ENCODE assay signal across 16 cellular contexts in the genomic region with DNA sequence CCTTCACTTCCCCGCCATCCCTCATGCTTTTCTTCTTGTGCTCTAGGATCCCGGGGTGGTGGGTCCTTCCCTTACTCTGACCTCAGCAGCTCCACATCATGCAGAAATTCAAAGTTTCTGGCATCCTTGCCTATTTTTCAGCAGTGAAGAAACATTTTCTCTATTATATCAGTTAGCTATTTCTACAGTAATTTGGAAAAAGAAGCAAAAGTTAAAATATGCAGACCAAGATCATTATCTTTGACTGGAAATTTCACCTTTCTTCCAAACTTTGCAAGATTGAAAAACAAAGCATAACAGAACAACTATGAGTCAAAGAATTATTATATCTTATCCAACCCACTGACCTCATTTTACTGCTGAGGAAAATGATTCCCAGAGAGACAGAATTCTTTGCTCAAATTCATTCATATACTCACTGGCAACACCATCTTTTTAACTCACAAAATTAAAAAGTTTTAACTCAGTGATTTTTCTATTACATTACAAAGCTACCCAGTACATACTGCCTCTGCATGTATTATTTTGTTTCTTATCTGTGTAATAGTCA. TPM values are rescaled to one million over a fixed set of nuclear protein-coding genes. Genes with fewer than 3 reads are reported as not detected.
"Had no signal": no experiment of that assay in that cellular context is flagged by ENCODE, and none has a peak within 500 bp of the region (broad histone marks: within the 10 kb centered on the region; RNA-seq: fewer than 3 reads in every experiment).

No MANE protein-coding gene starts in this region.

- H3K9me3 ChIP-seq: gastrocnemius medialis had no signal

- DNase-seq: activated CD4-positive, alpha-beta T cell treated with anti-CD3 and anti-CD28 coated beads for 36 hours; activated CD4-positive, alpha-beta T cell treated with anti-CD3 and anti-CD28 coated beads, Interleukin-2, amount 50 U/mL, for 48 hours; activated gamma-delta T cell treated with Interleukin-2 at 50 U/mL for 16 hours; activated T-cell treated with anti-CD3 and anti-CD28 coated beads for 4 hours; amygdala; effector memory CD8-positive, alpha-beta T cell; gastrocnemius medialis; head of caudate nucleus; left ventricle myocardium inferior; occipital lobe; stimulated activated CD4-positive, alpha-beta T cell treated with anti-CD3 and anti-CD28 coated beads, Interleukin-2, amount 100 ng/mL, for 48 hours had no signal

- H3K4me3 ChIP-seq: gastrocnemius medialis, left ventricle myocardium inferior, skin epidermis had no signal

- H3K4me1 ChIP-seq: gastrocnemius medialis had no signal

- ATAC-seq: effector memory CD8-positive, alpha-beta T cell had no signal

- H3K27ac ChIP-seq: epithelial cell of prostate, gastrocnemius medialis, left ventricle myocardium inferior, skin epidermis had no signal

- H3K27me3 ChIP-seq: gastrocnemius medialis had no signal

- H3K36me3 ChIP-seq: gastrocnemius medialis, left ventricle myocardium inferior had no signal

RNA-seq across cellular contexts. Expression of gene ANTXR1, which starts 40.5 kb away (rescaled TPM):
- total RNA-seq: activated naive CD4-positive, alpha-beta T cell treated with anti-CD3 and anti-CD28 coated beads, Interleukin-2, amount 50 U/mL, for 72 hours; activated T-helper 1 cell treated with anti-CD3 and anti-CD28 coated beads, Interleukin-12 subunit alpha, Interleukin-12 subunit beta, Interleukin-2, Interleukin-4 antibody, amounts not matched to agents 30 ng/mL and 10 ng/mL and 1 ng/mL, durations not matched to agents 14 hours and 24 hours and 36 hours; T-helper 2 cell treated with Interferon-gamma antibody and Interleukin-4, amounts not matched to agents 100 ng/mL and 5 ng/mL, for 36 hours had no signal
